In the genomic region with DNA sequence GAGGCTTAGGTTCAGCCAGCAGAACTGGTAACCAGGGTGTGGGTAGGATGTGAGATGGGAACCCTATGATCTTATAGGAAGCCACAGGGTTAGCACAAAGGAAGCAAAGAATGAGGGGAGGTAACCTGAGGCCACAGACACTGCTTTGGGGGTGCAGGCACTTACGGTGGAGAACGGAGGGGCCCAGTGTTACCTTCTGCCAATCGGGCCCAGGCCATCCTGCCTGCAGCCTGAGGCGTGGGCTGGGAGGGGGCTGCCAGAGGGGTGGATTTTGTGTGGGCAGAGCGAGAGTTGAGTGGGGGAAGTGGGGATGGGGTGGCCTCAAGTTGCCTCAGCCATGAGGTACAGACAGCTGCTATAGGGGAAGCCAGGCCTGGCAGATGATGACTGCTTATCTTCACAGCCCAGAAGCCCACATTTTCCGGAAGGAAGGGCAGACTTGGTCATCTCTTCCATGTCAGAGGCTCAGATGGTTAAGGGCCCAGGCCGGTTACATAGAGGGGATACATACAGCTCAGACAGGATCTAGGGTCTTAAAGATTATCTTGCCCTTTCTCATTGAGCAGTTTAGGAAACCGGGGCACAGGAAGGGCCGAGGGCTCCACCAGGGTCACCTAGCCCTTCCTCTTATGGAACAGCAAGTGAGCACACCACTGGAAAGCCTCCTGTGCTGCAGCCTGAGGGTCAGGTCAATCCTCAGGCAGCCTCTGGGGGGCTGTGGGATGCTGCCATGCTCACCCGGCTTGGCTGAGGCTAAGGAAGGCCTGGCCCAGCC, we compare ENCODE assay signal across 1 cellular context.
TF ChIP-seq lines count a peak whose summit lies in the region.

No MANE protein-coding gene starts in this region.

TF ChIP-seq in K562, 482 proteins besides CTCF, POLR2A, EP300 and RAD21 (continues in another document):
- TF ChIP-seq MTF1 (CRISPR knock-in tag; IDR thresholded peaks at IDR 0.05; ENCODE audit: borderline replicate concordance) (no peak), MTA1 (IDR thresholded peaks at IDR 0.05; ENCODE audit: borderline replicate concordance) (peak; percentile 71; the same call in 1 of the 2 replicates), EGR1 (conservative IDR thresholded peaks at IDR 0.05) (peak; percentile 95), PHF21A (IDR thresholded peaks at IDR 0.05; ENCODE audit: borderline replicate concordance, low read depth) (peak; percentile 73; the same call in 1 of the 2 replicates), ZNF146 (CRISPR knock-in tag; IDR thresholded peaks at IDR 0.05; ENCODE audit: unreplicated experiment) (no peak), ETV6 (IDR thresholded peaks at IDR 0.05; ENCODE audit: borderline replicate concordance in 1 of 2, low read depth in 2 of 2, low read length in 1 of 2) (peak; percentile 61 to 82; a peak in 2 of 4 replicates), ETV6 (CRISPR knock-in tag; IDR thresholded peaks at IDR 0.05; ENCODE audit: borderline replicate concordance) (no peak), SRF (CRISPR knock-in tag; IDR thresholded peaks at IDR 0.05) (peak in 1 of 2 experiments; percentile 23; a peak in 1 of 4 replicates), ATF6 (CRISPR knock-in tag; IDR thresholded peaks at IDR 0.05) (peak; percentile 26; the same call in 1 of the 2 replicates), MTA2 (IDR thresholded peaks at IDR 0.05; ENCODE audit: low read depth) (peak; percentile 82), MYBL2 (IDR thresholded peaks at IDR 0.05; ENCODE audit: low read depth) (no peak), MYBL2 (CRISPR knock-in tag; IDR thresholded peaks at IDR 0.05; ENCODE audit: borderline replicate concordance) (no peak), ID3 (CRISPR knock-in tag; IDR thresholded peaks at IDR 0.05) (no peak), ID3 (tag; IDR thresholded peaks at IDR 0.05) (0 out of 2 replicates have a peak, but pooled peaks have one; percentile 15), SNAPC5 (CRISPR knock-in tag; IDR thresholded peaks at IDR 0.05) (no peak), FOXJ2 (tag; IDR thresholded peaks at IDR 0.05) (no peak), ZC3H8 (IDR thresholded peaks at IDR 0.05) (no peak), PATZ1 (CRISPR knock-in tag; IDR thresholded peaks at IDR 0.05; ENCODE audit: borderline replicate concordance) (no peak), PBX2 (CRISPR knock-in tag; IDR thresholded peaks at IDR 0.05; ENCODE audit: low read depth) (no peak), PBX2 (tag; conservative IDR thresholded peaks at IDR 0.05; ENCODE audit: low read depth) (no peak), SMARCA4 (IDR thresholded peaks at IDR 0.05) (peak; percentile 89), CEBPG (CRISPR knock-in tag; IDR thresholded peaks at IDR 0.05) (peak; percentile 87), CEBPG (tag; conservative IDR thresholded peaks at IDR 0.05 in 1 of 2, IDR thresholded peaks at IDR 0.05 in 1 of 2) (no peak; a peak in 1 of 4 replicates), ZNF175 (CRISPR knock-in tag; IDR thresholded peaks at IDR 0.05; ENCODE audit: low read depth) (peak; percentile 94), IRF9 (tag; IDR thresholded peaks at IDR 0.05) (0 out of 2 replicates have a peak, but pooled peaks have one; percentile 7), HDAC6 (IDR thresholded peaks at IDR 0.05; ENCODE audit: low read depth, low read length) (no peak), MAZ (CRISPR knock-in tag; conservative IDR thresholded peaks at IDR 0.05 in 1 of 2, IDR thresholded peaks at IDR 0.05 in 1 of 2) (peak in 1 of 2 experiments; percentile 74; a peak in 2 of 4 replicates), NBN (IDR thresholded peaks at IDR 0.05; ENCODE audit: low read depth) (peak; percentile 58; the same call in 1 of the 2 replicates), HDAC1 (IDR thresholded peaks at IDR 0.05) (peak in 1 of 2 experiments; percentile 75; a peak in 2 of 4 replicates), TEAD1 (CRISPR knock-in tag; IDR thresholded peaks at IDR 0.05) (peak in 1 of 2 experiments; percentile 38; a peak in 1 of 4 replicates), ZNF133 (CRISPR knock-in tag; IDR thresholded peaks at IDR 0.05) (no peak), NR2C1 (IDR thresholded peaks at IDR 0.05) (0 out of 2 replicates have a peak, but pooled peaks have one; percentile 20), NR2C1 (tag; IDR thresholded peaks at IDR 0.05) (peak; percentile 65), XRCC5 (IDR thresholded peaks at IDR 0.05; ENCODE audit: low read depth, low read length) (0 out of 2 replicates have a peak, but pooled peaks have one; percentile 36), ELF4 (CRISPR knock-in tag; IDR thresholded peaks at IDR 0.05) (peak; percentile 89), NFIC (IDR thresholded peaks at IDR 0.05) (peak; percentile 87), JUND (IDR thresholded peaks at IDR 0.05; ENCODE audit: borderline replicate concordance, low read depth, low read length) (peak; percentile 71), JUND (tag; IDR thresholded peaks at IDR 0.05; ENCODE audit: borderline replicate concordance, low read depth, low read length) (no peak; the same call in 2 of the 3 replicates), ZNF174 (CRISPR knock-in tag; IDR thresholded peaks at IDR 0.05) (no peak), SOX6 (IDR thresholded peaks at IDR 0.05) (peak; percentile 73), MEF2A (IDR thresholded peaks at IDR 0.05; ENCODE audit: control insufficient read depth, low read depth, low read length) (no peak), STAT6 (CRISPR knock-in tag; IDR thresholded peaks at IDR 0.05) (no peak), FOXJ3 (CRISPR knock-in tag; IDR thresholded peaks at IDR 0.05) (no peak), DDX20 (tag; IDR thresholded peaks at IDR 0.05; ENCODE audit: low read depth) (no peak)
- TF ChIP-seq, protein P1, sequence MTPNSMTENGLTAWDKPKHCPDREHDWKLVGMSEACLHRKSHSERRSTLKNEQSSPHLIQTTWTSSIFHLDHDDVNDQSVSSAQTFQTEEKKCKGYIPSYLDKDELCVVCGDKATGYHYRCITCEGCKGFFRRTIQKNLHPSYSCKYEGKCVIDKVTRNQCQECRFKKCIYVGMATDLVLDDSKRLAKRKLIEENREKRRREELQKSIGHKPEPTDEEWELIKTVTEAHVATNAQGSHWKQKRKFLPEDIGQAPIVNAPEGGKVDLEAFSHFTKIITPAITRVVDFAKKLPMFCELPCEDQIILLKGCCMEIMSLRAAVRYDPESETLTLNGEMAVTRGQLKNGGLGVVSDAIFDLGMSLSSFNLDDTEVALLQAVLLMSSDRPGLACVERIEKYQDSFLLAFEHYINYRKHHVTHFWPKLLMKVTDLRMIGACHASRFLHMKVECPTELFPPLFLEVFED (CRISPR knock-in tag; conservative IDR thresholded peaks at IDR 0.05), result peak; percentile 89
- TF ChIP-seq, protein P2, sequence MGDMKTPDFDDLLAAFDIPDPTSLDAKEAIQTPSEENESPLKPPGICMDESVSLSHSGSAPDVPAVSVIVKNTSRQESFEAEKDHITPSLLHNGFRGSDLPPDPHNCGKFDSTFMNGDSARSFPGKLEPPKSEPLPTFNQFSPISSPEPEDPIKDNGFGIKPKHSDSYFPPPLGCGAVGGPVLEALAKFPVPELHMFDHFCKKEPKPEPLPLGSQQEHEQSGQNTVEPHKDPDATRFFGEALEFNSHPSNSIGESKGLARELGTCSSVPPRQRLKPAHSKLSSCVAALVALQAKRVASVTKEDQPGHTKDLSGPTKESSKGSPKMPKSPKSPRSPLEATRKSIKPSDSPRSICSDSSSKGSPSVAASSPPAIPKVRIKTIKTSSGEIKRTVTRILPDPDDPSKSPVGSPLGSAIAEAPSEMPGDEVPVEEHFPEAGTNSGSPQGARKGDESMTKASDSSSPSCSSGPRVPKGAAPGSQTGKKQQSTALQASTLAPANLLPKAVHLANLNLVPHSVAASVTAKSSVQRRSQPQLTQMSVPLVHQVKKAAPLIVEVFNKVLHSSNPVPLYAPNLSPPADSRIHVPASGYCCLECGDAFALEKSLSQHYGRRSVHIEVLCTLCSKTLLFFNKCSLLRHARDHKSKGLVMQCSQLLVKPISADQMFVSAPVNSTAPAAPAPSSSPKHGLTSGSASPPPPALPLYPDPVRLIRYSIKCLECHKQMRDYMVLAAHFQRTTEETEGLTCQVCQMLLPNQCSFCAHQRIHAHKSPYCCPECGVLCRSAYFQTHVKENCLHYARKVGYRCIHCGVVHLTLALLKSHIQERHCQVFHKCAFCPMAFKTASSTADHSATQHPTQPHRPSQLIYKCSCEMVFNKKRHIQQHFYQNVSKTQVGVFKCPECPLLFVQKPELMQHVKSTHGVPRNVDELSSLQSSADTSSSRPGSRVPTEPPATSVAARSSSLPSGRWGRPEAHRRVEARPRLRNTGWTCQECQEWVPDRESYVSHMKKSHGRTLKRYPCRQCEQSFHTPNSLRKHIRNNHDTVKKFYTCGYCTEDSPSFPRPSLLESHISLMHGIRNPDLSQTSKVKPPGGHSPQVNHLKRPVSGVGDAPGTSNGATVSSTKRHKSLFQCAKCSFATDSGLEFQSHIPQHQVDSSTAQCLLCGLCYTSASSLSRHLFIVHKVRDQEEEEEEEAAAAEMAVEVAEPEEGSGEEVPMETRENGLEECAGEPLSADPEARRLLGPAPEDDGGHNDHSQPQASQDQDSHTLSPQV (IDR thresholded peaks at IDR 0.05), result peak; percentile 95
